38 cellular contexts compared by ENCODE assay signal in genomic region chr5:146820987-146821386, GRCh38. TPM values are rescaled to one million over a fixed set of nuclear protein-coding genes. Genes with fewer than 3 reads are reported as not detected.
"Had no signal": no experiment of that assay in that cellular context is flagged by ENCODE, and none has a peak within 500 bp of the region (broad histone marks: within the 10 kb centered on the region; RNA-seq: fewer than 3 reads in every experiment).

No MANE protein-coding gene starts in this region.

- H3K27ac Mint-ChIP-seq: activated B cell treated with CpG ODN at 0.5 μM for 24 hours; activated CD4-positive, alpha-beta memory T cell treated with anti-CD3 and anti-CD28 coated beads for 36 hours; activated CD4-positive, alpha-beta T cell treated with anti-CD3 and anti-CD28 coated beads, Interleukin-2, amount 10 ng/mL, durations not matched to agents 24 days and 14 days; activated CD8-positive, alpha-beta T cell treated with anti-CD3 and anti-CD28 coated beads for 36 hours; activated naive CD4-positive, alpha-beta T cell treated with anti-CD3 and anti-CD28 coated beads for 36 hours; activated naive CD4-positive, alpha-beta T cell treated with anti-CD3 and anti-CD28 coated beads, Interleukin-2, amount 50 U/mL, for 72 hours; activated naive CD8-positive, alpha-beta T cell treated with anti-CD3 and anti-CD28 coated beads for 36 hours; activated T-cell treated with anti-CD3 and anti-CD28 coated beads, Interleukin-2, amount 50 U/mL, for 72 hours; activated T-helper 1 cell treated with anti-CD3 and anti-CD28 coated beads, Interleukin-12 subunit alpha, Interleukin-12 subunit beta, Interleukin-2, Interleukin-4 antibody, amounts not matched to agents 30 ng/mL and 10 ng/mL and 1 ng/mL, durations not matched to agents 14 hours and 24 hours and 36 hours; activated T-helper 17 cell treated with anti-CD3 and anti-CD28 coated beads, Interleukin-2, amount 50 U/mL, for 72 hours; T-helper 1 cell treated with Interleukin-12 subunit alpha and Interleukin-12 subunit beta and Interleukin-4 antibody, amounts not matched to agents 30 μg/mL and 1 μg/mL, for 36 hours; T-helper 2 cell treated with Interferon-gamma antibody and Interleukin-4, amounts not matched to agents 5 μg/mL and 100 μg/mL, for 36 hours had no signal

- FAIRE-seq: astrocyte, TTC549 had no signal

- H3K27me3 Mint-ChIP-seq: activated B cell treated with CpG ODN at 0.5 μM for 24 hours; activated CD4-positive, alpha-beta memory T cell treated with anti-CD3 and anti-CD28 coated beads for 36 hours; activated CD4-positive, alpha-beta T cell treated with anti-CD3 and anti-CD28 coated beads, Interleukin-2, amount 10 ng/mL, durations not matched to agents 24 days and 14 days; activated CD8-positive, alpha-beta T cell treated with anti-CD3 and anti-CD28 coated beads for 36 hours; activated naive CD8-positive, alpha-beta T cell treated with anti-CD3 and anti-CD28 coated beads for 36 hours; activated T-helper 17 cell treated with anti-CD3 and anti-CD28 coated beads, Interleukin-2, amount 50 U/mL, for 72 hours; central memory CD8-positive, alpha-beta T cell had no signal

- H3K36me3 Mint-ChIP-seq: activated CD4-positive, alpha-beta memory T cell treated with anti-CD3 and anti-CD28 coated beads for 36 hours; activated naive CD4-positive, alpha-beta T cell treated with anti-CD3 and anti-CD28 coated beads, Interleukin-2, amount 50 U/mL, for 72 hours; activated naive CD8-positive, alpha-beta T cell treated with anti-CD3 and anti-CD28 coated beads for 36 hours had no signal

- H3K4me1 ChIP-seq: adrenal gland, body of pancreas, breast epithelium had no signal

- DNase-seq: activated B cell treated with CpG ODN at 0.5 μM for 24 hours; activated CD4-positive, alpha-beta memory T cell treated with anti-CD3 and anti-CD28 coated beads for 36 hours; activated CD4-positive, alpha-beta T cell treated with anti-CD3 and anti-CD28 coated beads for 4 hours; activated CD4-positive, alpha-beta T cell treated with anti-CD3 and anti-CD28 coated beads, Interleukin-2, amount 10 ng/mL, durations not matched to agents 24 days and 14 days; activated CD4-positive, alpha-beta T cell treated with anti-CD3 and anti-CD28 coated beads, Interleukin-2, amount 50 U/mL, for 1 hour; activated CD4-positive, alpha-beta T cell treated with anti-CD3 and anti-CD28 coated beads, Interleukin-2, amount 50 U/mL, for 4 hours; activated CD4-positive, CD25-positive, alpha-beta regulatory T cell treated with anti-CD3 and anti-CD28 coated beads, Interleukin-2, amount 50 U/mL, for 72 hours; activated CD8-positive, alpha-beta memory T cell treated with anti-CD3 and anti-CD28 coated beads, Interleukin-2, amount 50 U/mL, for 4 hours; activated CD8-positive, alpha-beta T cell treated with anti-CD3 and anti-CD28 coated beads for 36 hours; activated effector memory CD4-positive, alpha-beta T cell treated with anti-CD3 and anti-CD28 coated beads, Interleukin-2, amount 50 U/mL, for 16 hours; activated gamma-delta T cell treated with Interleukin-2 at 50 U/mL for 16 hours; activated naive CD4-positive, alpha-beta T cell; activated naive CD4-positive, alpha-beta T cell treated with anti-CD3 and anti-CD28 coated beads for 36 hours; activated naive CD4-positive, alpha-beta T cell treated with anti-CD3 and anti-CD28 coated beads, Interleukin-2, amount 50 U/mL, for 16 hours; activated naive CD8-positive, alpha-beta T cell treated with anti-CD3 and anti-CD28 coated beads for 36 hours; activated T-cell treated with anti-CD3 and anti-CD28 coated beads for 4 hours; activated T-cell treated with anti-CD3 and anti-CD28 coated beads, Interleukin-2, amount 50 U/mL, for 1 hour; activated T-cell treated with anti-CD3 and anti-CD28 coated beads, Interleukin-2, amount 50 U/mL, for 4 hours; activated T-cell treated with anti-CD3 and anti-CD28 coated beads, Interleukin-2, amount 50 U/mL, for 72 hours; adrenal gland; amniotic stem cell; aorta; body of pancreas; brain microvascular endothelial cell; cerebellar nuclear complex; T-helper 1 cell; T-helper 2 cell; T-helper 9 cell had no signal

- ATAC-seq: activated CD8-positive, alpha-beta T cell treated with anti-CD3 and anti-CD28 coated beads for 36 hours; activated naive CD4-positive, alpha-beta T cell treated with anti-CD3 and anti-CD28 coated beads, Interleukin-2, amount 50 U/mL, for 72 hours; activated T-cell treated with anti-CD3 and anti-CD28 coated beads, Interleukin-2, amount 50 U/mL, for 4 hours; activated T-cell treated with anti-CD3 and anti-CD28 coated beads, Interleukin-2, amount 50 U/mL, for 72 hours; activated T-helper 17 cell treated with anti-CD3 and anti-CD28 coated beads, Interleukin-2, amount 50 U/mL, for 72 hours; body of pancreas had no signal

- H3K4me1 Mint-ChIP-seq: activated B cell treated with CpG ODN at 0.5 μM for 24 hours; activated CD4-positive, alpha-beta T cell treated with anti-CD3 and anti-CD28 coated beads, Interleukin-2, amount 10 ng/mL, durations not matched to agents 24 days and 14 days; activated naive CD8-positive, alpha-beta T cell treated with anti-CD3 and anti-CD28 coated beads for 36 hours had no signal

- H3K9me3 ChIP-seq: adrenal gland, body of pancreas, breast epithelium had no signal

- H3K4me3 ChIP-seq: adrenal gland, body of pancreas, breast epithelium had no signal

- H3K36me3 ChIP-seq: adrenal gland, brain microvascular endothelial cell, breast epithelium had no signal

- H3K27ac ChIP-seq: adrenal gland, body of pancreas, brain microvascular endothelial cell, breast epithelium, VCaP had no signal

- H3K9me3 Mint-ChIP-seq: activated B cell treated with CpG ODN at 0.5 μM for 24 hours; activated CD4-positive, alpha-beta memory T cell treated with anti-CD3 and anti-CD28 coated beads for 36 hours; activated CD4-positive, alpha-beta T cell treated with anti-CD3 and anti-CD28 coated beads, Interleukin-2, amount 10 ng/mL, durations not matched to agents 24 days and 14 days; activated CD8-positive, alpha-beta T cell treated with anti-CD3 and anti-CD28 coated beads for 36 hours; activated naive CD4-positive, alpha-beta T cell treated with anti-CD3 and anti-CD28 coated beads for 36 hours; activated naive CD4-positive, alpha-beta T cell treated with anti-CD3 and anti-CD28 coated beads, Interleukin-2, amount 50 U/mL, for 72 hours; activated naive CD8-positive, alpha-beta T cell treated with anti-CD3 and anti-CD28 coated beads for 36 hours; activated T-cell treated with anti-CD3 and anti-CD28 coated beads, Interleukin-2, amount 50 U/mL, for 4 hours; activated T-cell treated with anti-CD3 and anti-CD28 coated beads, Interleukin-2, amount 50 U/mL, for 72 hours; activated T-helper 1 cell treated with anti-CD3 and anti-CD28 coated beads, Interleukin-12 subunit alpha, Interleukin-12 subunit beta, Interleukin-2, Interleukin-4 antibody, amounts not matched to agents 30 ng/mL and 10 ng/mL and 1 ng/mL, durations not matched to agents 14 hours and 24 hours and 36 hours; central memory CD8-positive, alpha-beta T cell; T-helper 1 cell treated with Interleukin-12 subunit alpha and Interleukin-12 subunit beta and Interleukin-4 antibody, amounts not matched to agents 30 μg/mL and 1 μg/mL, for 36 hours; T-helper 2 cell treated with Interferon-gamma antibody and Interleukin-4, amounts not matched to agents 5 μg/mL and 100 μg/mL, for 36 hours had no signal

- H3K27me3 ChIP-seq: adrenal gland, body of pancreas, brain microvascular endothelial cell, breast epithelium had no signal

- H3K4me3 Mint-ChIP-seq: activated B cell treated with CpG ODN at 0.5 μM for 24 hours; activated CD4-positive, alpha-beta memory T cell treated with anti-CD3 and anti-CD28 coated beads for 36 hours; activated CD4-positive, alpha-beta T cell treated with anti-CD3 and anti-CD28 coated beads, Interleukin-2, amount 10 ng/mL, durations not matched to agents 24 days and 14 days; activated CD8-positive, alpha-beta T cell treated with anti-CD3 and anti-CD28 coated beads for 36 hours; activated naive CD4-positive, alpha-beta T cell treated with anti-CD3 and anti-CD28 coated beads for 36 hours; activated naive CD8-positive, alpha-beta T cell treated with anti-CD3 and anti-CD28 coated beads for 36 hours; activated T-cell treated with anti-CD3 and anti-CD28 coated beads, Interleukin-2, amount 50 U/mL, for 4 hours; activated T-cell treated with anti-CD3 and anti-CD28 coated beads, Interleukin-2, amount 50 U/mL, for 72 hours; activated T-helper 1 cell treated with anti-CD3 and anti-CD28 coated beads, Interleukin-12 subunit alpha, Interleukin-12 subunit beta, Interleukin-2, Interleukin-4 antibody, amounts not matched to agents 30 ng/mL and 10 ng/mL and 1 ng/mL, durations not matched to agents 14 hours and 24 hours and 36 hours; activated T-helper 17 cell treated with anti-CD3 and anti-CD28 coated beads, Interleukin-2, amount 50 U/mL, for 72 hours; central memory CD8-positive, alpha-beta T cell; T-helper 1 cell treated with Interleukin-12 subunit alpha and Interleukin-12 subunit beta and Interleukin-4 antibody, amounts not matched to agents 30 μg/mL and 1 μg/mL, for 36 hours; T-helper 2 cell treated with Interferon-gamma antibody and Interleukin-4, amounts not matched to agents 5 μg/mL and 100 μg/mL, for 36 hours had no signal

RNA-seq across cellular contexts. Expression of gene PPP2R2B, which starts 57.6 kb away (rescaled TPM):
- total RNA-seq: activated B cell treated with CpG ODN at 0.5 μM for 24 hours; activated CD4-positive, alpha-beta T cell treated with anti-CD3 and anti-CD28 coated beads, Interleukin-2, amount 10 ng/mL, durations not matched to agents 24 days and 14 days; activated naive CD4-positive, alpha-beta T cell treated with anti-CD3 and anti-CD28 coated beads for 36 hours; activated T-helper 1 cell treated with anti-CD3 and anti-CD28 coated beads, Interleukin-12 subunit alpha, Interleukin-12 subunit beta, Interleukin-2, Interleukin-4 antibody, amounts not matched to agents 30 ng/mL and 10 ng/mL and 1 ng/mL, durations not matched to agents 14 hours and 24 hours and 36 hours had no signal
